ENCODE assay signal across 32 cellular contexts in genomic region chr4:12902735-12903134, GRCh38.
"Had no signal": no experiment of that assay in that cellular context is flagged by ENCODE, and none has a peak within 500 bp of the region (broad histone marks: within the 10 kb centered on the region; RNA-seq: fewer than 3 reads in every experiment).

No MANE protein-coding gene starts in this region.

- ATAC-seq: left colon; left lung; lower lobe of right lung; natural killer cell; sciatic nerve; stimulated activated memory B cell treated with anti-CD40 and anti-IgM and Interleukin-4, amounts not matched to agents 10 μg/mL and 1 μg/mL and 100 μg/mL, for 72 hours; stimulated activated naive CD8-positive, alpha-beta T cell treated with anti-CD3 and anti-CD28 coated beads, Interleukin-15, amount 100 ng/mL, for 72 hours had no signal

- H3K36me3 Mint-ChIP-seq: immature natural killer cell; naive B cell; neural progenitor cell; stimulated activated memory B cell treated with anti-CD40 and anti-IgM and Interleukin-4, amounts not matched to agents 10 μg/mL and 1 μg/mL and 100 μg/mL, for 72 hours had no signal

- H3K4me3 Mint-ChIP-seq: immature natural killer cell; natural killer cell; nephron progenitor cell; neural progenitor cell; stimulated activated memory B cell treated with anti-CD40 and anti-IgM and Interleukin-4, amounts not matched to agents 10 μg/mL and 1 μg/mL and 100 μg/mL, for 72 hours; stimulated activated naive CD8-positive, alpha-beta T cell treated with anti-CD3 and anti-CD28 coated beads, Interleukin-15, amount 100 ng/mL, for 72 hours had no signal

- H3K27ac ChIP-seq: left lung, lower lobe of right lung, neural progenitor cell, neutrophil, ovary, right atrium auricular region, testis, thyroid gland, transverse colon, upper lobe of left lung, vagina had no signal

- H3K4me1 ChIP-seq: left lung, lower lobe of right lung, neural progenitor cell, right atrium auricular region, testis, thyroid gland, transverse colon, upper lobe of left lung, vagina had no signal

- H3K4me2 ChIP-seq: neural progenitor cell had no signal

- H3K9ac ChIP-seq: neural progenitor cell had no signal

- H3K27me3 Mint-ChIP-seq: progenitor cell of endocrine pancreas; stimulated activated naive CD8-positive, alpha-beta T cell treated with anti-CD3 and anti-CD28 coated beads, Interleukin-15, amount 100 ng/mL, for 72 hours had no signal

- DNase-seq: hypothalamus; immature natural killer cell; kidney; left colon; left lung; lower lobe of right lung; mammary epithelial cell; mesenchymal stem cell; naive B cell; natural killer cell; nephron progenitor cell; occipital lobe; ovary; small intestine; stimulated activated CD4-positive, alpha-beta T cell treated with anti-CD3 and anti-CD28 coated beads, Interleukin-1b, Interleukin-23, amount 100 ng/mL, for 48 hours; stimulated activated CD4-positive, alpha-beta T cell treated with anti-CD3 and anti-CD28 coated beads, Interleukin-2, amount 100 ng/mL, for 48 hours; stimulated activated CD4-positive, alpha-beta T cell treated with anti-CD3 and anti-CD28 coated beads, Interleukin-4, amount 100 ng/mL, for 4 hours; stimulated activated CD8-positive, alpha-beta memory T cell treated with anti-CD3 and anti-CD28 coated beads, Interleukin-4, amount 100 ng/mL, for 48 hours; stimulated activated naive CD4-positive, alpha-beta T cell treated with Interleukin-2 at 50 U/mL for 16 hours; stimulated activated naive CD8-positive, alpha-beta T cell treated with anti-CD3 and anti-CD28 coated beads, Interleukin-15, amount 100 ng/mL, for 72 hours; testis; thyroid gland; transverse colon had no signal

- FAIRE-seq: islet of Langerhans, kidney, small intestine had no signal

- H3K4me3 ChIP-seq: left lung, lower lobe of right lung, neural progenitor cell, ovary, right atrium auricular region, testis, thyroid gland, transverse colon, upper lobe of left lung, vagina had no signal

- H3K36me3 ChIP-seq: left lung, lower lobe of right lung, neural progenitor cell, neutrophil, ovary, right atrium auricular region, thyroid gland, transverse colon, upper lobe of left lung, vagina had no signal

- H3K27me3 ChIP-seq: left lung, neural progenitor cell, neutrophil, ovary, right atrium auricular region, testis, thyroid gland, transverse colon, upper lobe of left lung, vagina had no signal

- H3K4me1 Mint-ChIP-seq: immature natural killer cell; naive B cell; natural killer cell; nephron progenitor cell; neural progenitor cell; stimulated activated memory B cell treated with anti-CD40 and anti-IgM and Interleukin-4, amounts not matched to agents 10 μg/mL and 1 μg/mL and 100 μg/mL, for 72 hours; stimulated activated naive CD8-positive, alpha-beta T cell treated with anti-CD3 and anti-CD28 coated beads, Interleukin-15, amount 100 ng/mL, for 72 hours had no signal

- H3K9me3 ChIP-seq: lower lobe of right lung, neutrophil, ovary, right atrium auricular region, testis, thyroid gland, transverse colon, upper lobe of left lung, vagina had no signal

- H3K27ac Mint-ChIP-seq: immature natural killer cell; naive B cell; natural killer cell; nephron progenitor cell; neural progenitor cell; progenitor cell of endocrine pancreas; stimulated activated memory B cell treated with anti-CD40 and anti-IgM and Interleukin-4, amounts not matched to agents 10 μg/mL and 1 μg/mL and 100 μg/mL, for 72 hours; stimulated activated naive CD8-positive, alpha-beta T cell treated with anti-CD3 and anti-CD28 coated beads, Interleukin-15, amount 100 ng/mL, for 72 hours had no signal

- H3K9me3 Mint-ChIP-seq: neural progenitor cell had no signal

- H2AFZ ChIP-seq: neural progenitor cell had no signal
